ENCODE assay signal across 22 cellular contexts in genomic region chr3:36257117-36257516, GRCh38.
DNase-seq lines count a peak whose midpoint lies in the region; ATAC-seq and TF ChIP-seq lines count a peak whose summit lies in the region.
"Had no signal": no experiment of that assay in that cellular context is flagged by ENCODE, and none has a peak within 500 bp of the region (broad histone marks: within the 10 kb centered on the region; RNA-seq: fewer than 3 reads in every experiment).

No MANE protein-coding gene starts in this region.

- no peak overlapping the region for H3K18ac ChIP-seq in mesenchymal stem cell (ENCODE audit: low read depth in 1 of 2, low read length in 2 of 2)

- H3K36me3 Mint-ChIP-seq in Calu3 (ENCODE audit: insufficient read depth, unreplicated experiment) = no peaks in the 10 kb centered on the region
- H3K36me3 Mint-ChIP-seq in activated T-cell treated with anti-CD3 and anti-CD28 coated beads, Interleukin-2, amount 50 U/mL, for 4 hours (ENCODE audit: insufficient read depth) = no peaks in the 10 kb centered on the region

- ATAC-seq in GM21786 (IDR thresholded peaks at IDR 0.05; ENCODE audit: unreplicated experiment) = no peak
- no peak for ATAC-seq in activated T-cell treated with anti-CD3 and anti-CD28 coated beads, Interleukin-2, amount 50 U/mL, for 4 hours
- no peak for ATAC-seq in HG03442 (IDR thresholded peaks at IDR 0.05; ENCODE audit: unreplicated experiment)
- ATAC-seq: HCT116 had no signal

- H2AFZ ChIP-seq in mesenchymal stem cell (ENCODE audit: low read depth, low read length) = no peak overlapping the region

- H2BK5ac ChIP-seq in mesenchymal stem cell (ENCODE audit: low read depth, low read length, poor library complexity, severe bottlenecking) = no peak overlapping the region

- no peak overlapping the region for H2BK120ac ChIP-seq in mesenchymal stem cell (ENCODE audit: low read depth, low read length)

- no peak overlapping the region for H2BK15ac ChIP-seq in mesenchymal stem cell (ENCODE audit: low read depth, poor library complexity, severe bottlenecking)

- H3K9me3 Mint-ChIP-seq in Calu3 (ENCODE audit: low read depth, unreplicated experiment) = peaks cover 6% of the 10 kb centered on the region
- peaks cover 17% of the 10 kb centered on the region for H3K9me3 Mint-ChIP-seq in activated T-cell treated with anti-CD3 and anti-CD28 coated beads, Interleukin-2, amount 50 U/mL, for 4 hours

- no peak overlapping the region for H3K23ac ChIP-seq in mesenchymal stem cell (ENCODE audit: low read length in 2 of 2)

- WGBS in mesenchymal stem cell = 93% methylated on average over 3 of the region's 3 CpGs

- no peak overlapping the region for H3K4ac ChIP-seq in mesenchymal stem cell (ENCODE audit: low read depth in 1 of 2, low read length in 2 of 2)

- CTCF ChIA-PET in Calu3 (lab: Charles Lee) = no interaction called here

- no peak overlapping the region for H4K91ac ChIP-seq in mesenchymal stem cell (ENCODE audit: low read length)

- no peaks in the 10 kb centered on the region for H3K4me1 ChIP-seq in mesenchymal stem cell (ENCODE audit: control insufficient read depth, insufficient read depth, low read depth, low read length)
- H3K4me1 ChIP-seq: Peyer's patch had no signal

- H3K27ac Mint-ChIP-seq in Calu3 (ENCODE audit: unreplicated experiment) = no peak overlapping the region
- H3K27ac Mint-ChIP-seq: CD4-positive, alpha-beta T cell had no signal

- peak overlapping the region; percentile 47 for H3K27ac ChIP-seq in mesenchymal stem cell (ENCODE audit: low read length, poor library complexity, severe bottlenecking)
- H3K27ac ChIP-seq: BLaER1 treated with 17β-estradiol and CSF1 and Interleukin-3, amounts not matched to agents 10 nM and 100 nM; Peyer's patch; SK-N-MC had no signal

- no peak overlapping the region for H4K8ac ChIP-seq in mesenchymal stem cell (ENCODE audit: low read length)

- no peaks in the 10 kb centered on the region for H3K36me3 ChIP-seq in mesenchymal stem cell (ENCODE audit: control insufficient read depth in 1 of 2, insufficient read depth in 2 of 2, low read depth in 1 of 2, low read length in 2 of 2)
- H3K36me3 ChIP-seq: BLaER1 treated with 17β-estradiol and CSF1 and Interleukin-3, amounts not matched to agents 10 nM and 100 nM; Peyer's patch had no signal

- no peak overlapping the region for H2AK5ac ChIP-seq in mesenchymal stem cell (ENCODE audit: low read length, severe bottlenecking)

- H2BK12ac ChIP-seq in mesenchymal stem cell (ENCODE audit: low read length in 2 of 2) = no peak overlapping the region

- H3K4me1 Mint-ChIP-seq in Calu3 (ENCODE audit: low read depth, unreplicated experiment) = peaks cover 10% of the 10 kb centered on the region
- no peaks in the 10 kb centered on the region for H3K4me1 Mint-ChIP-seq in activated T-cell treated with anti-CD3 and anti-CD28 coated beads, Interleukin-2, amount 50 U/mL, for 4 hours (ENCODE audit: low read depth)

- H3K4me2 ChIP-seq in mesenchymal stem cell (ENCODE audit: low read length, poor library complexity, severe bottlenecking) = no peak overlapping the region
- H3K4me2 ChIP-seq: BLaER1 treated with 17β-estradiol and CSF1 and Interleukin-3, amounts not matched to agents 10 nM and 100 nM had no signal

- no TSS peak for BruUV-seq in Calu3 (replicated peaks; lab: Mats Ljungman, UMichigan)

- no peak for TF ChIP-seq CTCF in Calu3 (IDR thresholded peaks at IDR 0.05; ENCODE audit: unreplicated experiment)
- no peak for TF ChIP-seq CTCF in epithelial cell of proximal tubule (conservative IDR thresholded peaks at IDR 0.05; ENCODE audit: low read depth, low read length)

- peaks cover 8% of the 10 kb centered on the region for H3K9me3 ChIP-seq in mesenchymal stem cell (ENCODE audit: control insufficient read depth, low read length)
- H3K9me3 ChIP-seq: Peyer's patch had no signal

- H3K27me3 Mint-ChIP-seq in Calu3 (ENCODE audit: unreplicated experiment) = no peaks in the 10 kb centered on the region
- H3K27me3 Mint-ChIP-seq in activated T-cell treated with anti-CD3 and anti-CD28 coated beads, Interleukin-2, amount 50 U/mL, for 4 hours (ENCODE audit: low read depth) = no peaks in the 10 kb centered on the region
- H3K27me3 Mint-ChIP-seq: CD4-positive, alpha-beta T cell had no signal

- no peak overlapping the region for H3K14ac ChIP-seq in mesenchymal stem cell (ENCODE audit: low read length in 2 of 2)

- no peak overlapping the region for H3K4me3 Mint-ChIP-seq in Calu3 (ENCODE audit: low read depth, unreplicated experiment)
- H3K4me3 Mint-ChIP-seq in activated T-cell treated with anti-CD3 and anti-CD28 coated beads, Interleukin-2, amount 50 U/mL, for 4 hours = no peak overlapping the region
- H3K4me3 Mint-ChIP-seq: CD4-positive, alpha-beta T cell had no signal

- no peak overlapping the region for H3K9ac ChIP-seq in mesenchymal stem cell (ENCODE audit: low read length)
- H3K9ac ChIP-seq: BLaER1 treated with 17β-estradiol and CSF1 and Interleukin-3, amounts not matched to agents 10 nM and 100 nM had no signal

- DNase-seq in Calu3 = peak; percentile 2
- DNase-seq in epithelial cell of proximal tubule (ENCODE audit: low read depth) = peak; percentile 78
- DNase-seq in kidney glomerular epithelial cell (lab: John Stamatoyannopoulos, UW) = peak; percentile 7
- DNase-seq in mesenchymal stem cell = no peak
- no peak for DNase-seq in activated T-cell treated with anti-CD3 and anti-CD28 coated beads, Interleukin-2, amount 50 U/mL, for 4 hours
- DNase-seq in COLO829 (ENCODE audit: low spot score) = no peak
- DNase-seq: AML-193; CD4-positive, alpha-beta T cell; COR-L47; KBM-7; MV-4-11; NCI-H1105; NCI-H1436 treated with DMSO at 0.1 percent for 48 hours; NCI-H187 treated with DMSO at 0.1 percent for 48 hours; NCI-H524 treated with DMSO at 0.1 percent for 48 hours; Peyer's patch; SIG-M5 had no signal

- no peak overlapping the region for H3K4me3 ChIP-seq in epithelial cell of proximal tubule (ENCODE audit: low read depth, low read length)
- H3K4me3 ChIP-seq in mesenchymal stem cell (ENCODE audit: insufficient read depth in 1 of 2, low read depth in 1 of 2, low read length in 2 of 2) = no peak overlapping the region
- H3K4me3 ChIP-seq: BLaER1 treated with 17β-estradiol and CSF1 and Interleukin-3, amounts not matched to agents 10 nM and 100 nM; Peyer's patch; SK-N-MC had no signal

- no peaks in the 10 kb centered on the region for H3K27me3 ChIP-seq in mesenchymal stem cell (ENCODE audit: control insufficient read depth in 1 of 2, insufficient read depth in 1 of 2, low read length in 2 of 2)
- H3K27me3 ChIP-seq: BLaER1 treated with 17β-estradiol and CSF1 and Interleukin-3, amounts not matched to agents 10 nM and 100 nM; Peyer's patch had no signal

- H3K79me1 ChIP-seq in mesenchymal stem cell (replicated peaks; ENCODE audit: low read length, poor library complexity, severe bottlenecking) = no peaks in the 10 kb centered on the region

- intact Hi-C loops in Calu3 (cut with micrococcal nuclease; ENCODE audit: unreplicated experiment) = no loop called here

Comparison
In these comparisons a context has a peak if more than half of its experiments do, and no peak if none do; other contexts are left out.
1. DNase-seq: peak in Calu3 (single experiment), epithelial cell of proximal tubule (single experiment) and kidney glomerular epithelial cell (single experiment); none in mesenchymal stem cell (single experiment), activated T-cell treated with anti-CD3 and anti-CD28 coated beads, Interleukin-2, amount 50 U/mL, for 4 hours (single experiment) and COLO829 (single experiment).